ENCODE assay signal across 1 cellular context in genomic region chr14:21308479-21309237, GRCh38.
TF ChIP-seq lines count a peak whose summit lies in the region.

No MANE protein-coding gene starts in this region.

TF ChIP-seq in HepG2, 621 proteins besides CTCF, POLR2A, EP300 and RAD21 (continued from another document and continues in another):
- TF ChIP-seq ZNF574 (CRISPR knock-in tag; IDR thresholded peaks at IDR 0.05), result peak; percentile 79
- TF ChIP-seq ZNF543 (CRISPR knock-in tag; IDR thresholded peaks at IDR 0.05), result 0 out of 2 replicates have a peak, but pooled peaks have one; percentile 75
- no peak for TF ChIP-seq SUZ12 (IDR thresholded peaks at IDR 0.05; ENCODE audit: low read depth, low read length)
- peak; percentile 49; the same call in 1 of the 2 replicates for TF ChIP-seq ZSCAN25 (CRISPR knock-in tag; IDR thresholded peaks at IDR 0.05)
- peak; percentile 94 for TF ChIP-seq ARID4A (CRISPR knock-in tag; IDR thresholded peaks at IDR 0.05; ENCODE audit: borderline replicate concordance)
- TF ChIP-seq ELF1 (CRISPR knock-in tag; IDR thresholded peaks at IDR 0.05), result 0 out of 2 replicates have a peak, but pooled peaks have one; percentile 12
- TF ChIP-seq BCL6 (CRISPR knock-in tag; IDR thresholded peaks at IDR 0.05), result 0 out of 2 replicates have a peak, but pooled peaks have one; percentile 9
- TF ChIP-seq MTF2 (CRISPR knock-in tag; IDR thresholded peaks at IDR 0.05; ENCODE audit: borderline replicate concordance), result peak; percentile 85; the same call in 1 of the 2 replicates
- 0 out of 2 replicates have a peak, but pooled peaks have one; percentile 20 for TF ChIP-seq ZNF350 (CRISPR knock-in tag; IDR thresholded peaks at IDR 0.05; ENCODE audit: borderline replicate concordance, low read depth)
- TF ChIP-seq MAX (IDR thresholded peaks at IDR 0.05), result peak; percentile 99
- TF ChIP-seq AFF4 (CRISPR knock-in tag; IDR thresholded peaks at IDR 0.05), result no peak
- no peak for TF ChIP-seq KAT2B (IDR thresholded peaks at IDR 0.05; ENCODE audit: borderline replicate concordance, low read depth, low read length)
- TF ChIP-seq NR2F1 (CRISPR knock-in tag; IDR thresholded peaks at IDR 0.05), result no peak; a peak in 1 of 4 replicates
- TF ChIP-seq ZNF431 (CRISPR knock-in tag; IDR thresholded peaks at IDR 0.05; ENCODE audit: borderline replicate concordance, low read depth), result 0 out of 2 replicates have a peak, but pooled peaks have one; percentile 16
- peak; percentile 28; the same call in 1 of the 2 replicates for TF ChIP-seq PAXIP1 (CRISPR knock-in tag; conservative IDR thresholded peaks at IDR 0.05)
- TF ChIP-seq ZNF362 (CRISPR knock-in tag; IDR thresholded peaks at IDR 0.05; ENCODE audit: borderline replicate concordance), result peak; percentile 74; the same call in 1 of the 2 replicates
- no peak for TF ChIP-seq ISL2 (CRISPR knock-in tag; IDR thresholded peaks at IDR 0.05)
- no peak for TF ChIP-seq ARNT (IDR thresholded peaks at IDR 0.05)
- TF ChIP-seq ZNF646 (CRISPR knock-in tag; IDR thresholded peaks at IDR 0.05), result no peak
